ENCODE assay signal across 26 cellular contexts in genomic region chr11:75950141-75950540, GRCh38.
"Had no signal": no experiment of that assay in that cellular context is flagged by ENCODE, and none has a peak within 500 bp of the region (broad histone marks: within the 10 kb centered on the region; RNA-seq: fewer than 3 reads in every experiment).

No MANE protein-coding gene starts in this region.

- H3K4me2 ChIP-seq: smooth muscle cell had no signal

- H3K9me3 ChIP-seq: left ventricle myocardium inferior, mucosa of descending colon, pancreas, prostate gland, right atrium auricular region, right lobe of liver, tibial nerve, uterus had no signal

- H3K4me3 Mint-ChIP-seq: naive thymus-derived CD4-positive, alpha-beta T cell; nephron; neural crest cell; stimulated activated memory B cell treated with anti-CD40 and anti-IgM and Interleukin-4, amounts not matched to agents 10 μg/mL and 1 μg/mL and 100 μg/mL, for 72 hours; stimulated activated naive CD8-positive, alpha-beta T cell treated with anti-CD3 and anti-CD28 coated beads, Interleukin-15, amount 100 ng/mL, for 72 hours; type B pancreatic cell had no signal

- H3K27ac Mint-ChIP-seq: nephron; stimulated activated memory B cell treated with anti-CD40 and anti-IgM and Interleukin-4, amounts not matched to agents 10 μg/mL and 1 μg/mL and 100 μg/mL, for 72 hours; stimulated activated naive CD8-positive, alpha-beta T cell treated with anti-CD3 and anti-CD28 coated beads, Interleukin-15, amount 100 ng/mL, for 72 hours; type B pancreatic cell had no signal

- H3K27me3 ChIP-seq: pancreas, right atrium auricular region, right lobe of liver, tibial nerve, uterus had no signal

- H3K36me3 Mint-ChIP-seq: type B pancreatic cell had no signal

- FAIRE-seq: pancreas had no signal

- H3K36me3 ChIP-seq: left ventricle myocardium inferior, pancreas, prostate gland, right atrium auricular region, right lobe of liver, tibial nerve, uterus had no signal

- H3K9me3 Mint-ChIP-seq: naive thymus-derived CD4-positive, alpha-beta T cell; nephron; neural crest cell; stimulated activated memory B cell treated with anti-CD40 and anti-IgM and Interleukin-4, amounts not matched to agents 10 μg/mL and 1 μg/mL and 100 μg/mL, for 72 hours; stimulated activated naive CD8-positive, alpha-beta T cell treated with anti-CD3 and anti-CD28 coated beads, Interleukin-15, amount 100 ng/mL, for 72 hours; type B pancreatic cell had no signal

- H3K27ac ChIP-seq: left ventricle myocardium inferior, pancreas, prostate gland, right atrium auricular region, right lobe of liver, uterus had no signal

- DNase-seq: islet precursor cell; left ventricle myocardium inferior; midbrain; mucosa of descending colon; naive thymus-derived CD4-positive, alpha-beta T cell; nucleus accumbens; pancreas; posterior cingulate gyrus; right lobe of liver; stimulated activated CD4-positive, alpha-beta T cell treated with anti-CD3 and anti-CD28 coated beads, Interleukin-1b, Interleukin-23, amount 100 ng/mL, for 48 hours; stimulated activated CD4-positive, alpha-beta T cell treated with anti-CD3 and anti-CD28 coated beads, Interleukin-2, amount 100 ng/mL, for 48 hours; stimulated activated CD4-positive, alpha-beta T cell treated with anti-CD3 and anti-CD28 coated beads, Interleukin-4, amount 100 ng/mL, for 4 hours; stimulated activated CD8-positive, alpha-beta memory T cell treated with anti-CD3 and anti-CD28 coated beads, Interleukin-4, amount 100 ng/mL, for 48 hours; stimulated activated naive CD4-positive, alpha-beta T cell treated with Interleukin-2 at 50 U/mL for 16 hours; stimulated activated naive CD8-positive, alpha-beta T cell treated with anti-CD3 and anti-CD28 coated beads, Interleukin-15, amount 100 ng/mL, for 72 hours; substantia nigra; uterus had no signal

- ATAC-seq: naive thymus-derived CD4-positive, alpha-beta T cell; pancreas; right lobe of liver; stimulated activated memory B cell treated with anti-CD40 and anti-IgM and Interleukin-4, amounts not matched to agents 10 μg/mL and 1 μg/mL and 100 μg/mL, for 72 hours; stimulated activated naive CD8-positive, alpha-beta T cell treated with anti-CD3 and anti-CD28 coated beads, Interleukin-15, amount 100 ng/mL, for 72 hours had no signal

- H3K4me3 ChIP-seq: left ventricle myocardium inferior, lung, mucosa of descending colon, pancreas, prostate gland, right atrium auricular region, right lobe of liver, smooth muscle cell, tibial nerve, uterus had no signal

- H3K27me3 Mint-ChIP-seq: naive thymus-derived CD4-positive, alpha-beta T cell; stimulated activated memory B cell treated with anti-CD40 and anti-IgM and Interleukin-4, amounts not matched to agents 10 μg/mL and 1 μg/mL and 100 μg/mL, for 72 hours; stimulated activated naive CD8-positive, alpha-beta T cell treated with anti-CD3 and anti-CD28 coated beads, Interleukin-15, amount 100 ng/mL, for 72 hours; type B pancreatic cell had no signal

- H3K4me1 ChIP-seq: prostate gland, uterus had no signal

- H3K4me1 Mint-ChIP-seq: neural crest cell had no signal
